Comparison of ENCODE assay signal across 15 cellular contexts in the genomic region with DNA sequence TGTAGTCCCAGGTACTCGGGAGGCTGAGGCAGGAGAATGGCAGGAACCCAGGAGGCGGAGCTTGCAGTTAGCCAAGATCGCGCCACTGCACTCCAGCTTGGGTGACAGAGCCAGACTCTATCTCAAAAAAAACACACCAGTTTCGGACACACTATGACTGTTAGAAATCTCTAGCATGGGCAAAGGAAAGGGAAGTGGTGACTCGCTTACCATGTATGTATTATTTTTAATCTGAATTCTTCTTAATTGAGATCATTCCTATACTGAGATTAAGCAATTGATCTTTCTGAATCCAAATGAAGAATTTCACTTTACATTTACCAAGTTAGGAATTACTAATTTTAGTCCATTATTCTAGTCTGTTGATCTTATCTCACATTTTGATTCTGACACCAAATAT.
DNase-seq lines count a peak whose midpoint lies in the region; ATAC-seq and TF ChIP-seq lines count a peak whose summit lies in the region.
"Had no signal": no experiment of that assay in that cellular context is flagged by ENCODE, and none has a peak within 500 bp of the region (broad histone marks: within the 10 kb centered on the region; RNA-seq: fewer than 3 reads in every experiment).

No MANE protein-coding gene starts in this region.

- H3K27ac ChIP-seq in GM23338 (ENCODE audit: low read depth) = no peak overlapping the region
- H3K27ac ChIP-seq in SJCRH30 = 0 out of 2 replicates have a peak overlapping the region, but pooled peaks have one; percentile 91
- H3K27ac ChIP-seq in dorsolateral prefrontal cortex = no peak overlapping the region
- H3K27ac ChIP-seq in heart right ventricle = no peak overlapping the region
- H3K27ac ChIP-seq in spleen = no peak overlapping the region

- no peak overlapping the region for H3K4me3 Mint-ChIP-seq in GM23338
- H3K4me3 Mint-ChIP-seq: activated B cell treated with CpG ODN at 0.5 μM for 24 hours, immature natural killer cell had no signal

- no peak overlapping the region for H3K27ac Mint-ChIP-seq in GM23338
- H3K27ac Mint-ChIP-seq: activated B cell treated with CpG ODN at 0.5 μM for 24 hours, immature natural killer cell had no signal

- H3K9me3 Mint-ChIP-seq in GM23338 = peaks cover 18% of the 10 kb centered on the region

- DNase-seq in GM23338 (ENCODE audit: low spot score) = no peak
- no peak for DNase-seq in SJCRH30
- peak; percentile 43 for DNase-seq in epithelial cell of proximal tubule (ENCODE audit: low read depth)
- DNase-seq in retinal pigment epithelial cell (ENCODE audit: low read depth) = peak; percentile 41
- DNase-seq in central memory CD4-positive, alpha-beta T cell = no peak
- DNase-seq in dorsolateral prefrontal cortex = no peak
- DNase-seq in heart right ventricle = no peak
- DNase-seq in spleen = no peak
- DNase-seq: activated B cell treated with CpG ODN at 0.5 μM for 24 hours, activated T-cell treated with anti-CD3 and anti-CD28 coated beads for 4 hours, anterior cingulate cortex, DMS153, erythroblast, immature natural killer cell had no signal

- H3K9me2 ChIP-seq in GM23338 (ENCODE audit: insufficient read depth) = peaks cover 6% of the 10 kb centered on the region; the same call in 1 of the 2 replicates

- ATAC-seq in GM23338 = no peak
- no peak for ATAC-seq in heart right ventricle
- ATAC-seq: sciatic nerve had no signal

- intact Hi-C loops in dorsolateral prefrontal cortex (cut with DNase I) = no loop called here
- intact Hi-C loops in heart right ventricle (cut with DNase I) = no loop called here
- intact Hi-C loops in spleen (cut with DNase I; ENCODE audit: low total_unique reads) = no loop called here

- no peaks in the 10 kb centered on the region for H3K79me2 ChIP-seq in GM23338 (replicated peaks; ENCODE audit: insufficient read depth)

- H3K4me2 ChIP-seq in GM23338 = no peak overlapping the region

- H2AFZ ChIP-seq in GM23338 = 0 out of 2 replicates have a peak overlapping the region, but pooled peaks have one; percentile 23

- no peak for TF ChIP-seq POLR2A in spleen (IDR thresholded peaks at IDR 0.05)

- H3K27me3 Mint-ChIP-seq in GM23338 (ENCODE audit: insufficient read depth, low read depth, poor library complexity) = no peaks in the 10 kb centered on the region

- no peaks in the 10 kb centered on the region for H3F3A ChIP-seq in GM23338 (replicated peaks; ENCODE audit: low read depth)

- peaks cover 13% of the 10 kb centered on the region; the same call in 2 of the 3 replicates for H3K36me3 Mint-ChIP-seq in GM23338 (ENCODE audit: low read depth)
- H3K36me3 Mint-ChIP-seq: immature natural killer cell had no signal

- H3K27me3 ChIP-seq in GM23338 (ENCODE audit: insufficient read depth) (no peaks in the 10 kb centered on the region), SJCRH30 (no peaks in the 10 kb centered on the region), dorsolateral prefrontal cortex (no peaks in the 10 kb centered on the region), heart right ventricle (no peaks in the 10 kb centered on the region), spleen (replicated peaks in 1 of 7) (no peaks in the 10 kb centered on the region)

- peaks cover 10% of the 10 kb centered on the region; the same call in 2 of the 3 replicates for H3K4me1 Mint-ChIP-seq in GM23338
- H3K4me1 Mint-ChIP-seq: activated B cell treated with CpG ODN at 0.5 μM for 24 hours, immature natural killer cell had no signal

- WGBS in heart right ventricle, 2 donors = 65 to 73% methylated on average over 6 of the region's 6 CpGs
- 83 to 96% (median 87%) methylated on average over 6 of the region's 6 CpGs for WGBS in spleen, 5 donors

- TF ChIP-seq CTCF in GM23338 (conservative IDR thresholded peaks at IDR 0.05; ENCODE audit: low read depth in 2 of 2) (no peak), epithelial cell of proximal tubule (conservative IDR thresholded peaks at IDR 0.05; ENCODE audit: low read depth, low read length) (no peak), retinal pigment epithelial cell (conservative IDR thresholded peaks at IDR 0.05; ENCODE audit: low read depth, low read length) (no peak), dorsolateral prefrontal cortex (IDR thresholded peaks at IDR 0.05 in 54 of 56, conservative IDR thresholded peaks at IDR 0.05 in 2 of 56; ENCODE audit: low read depth in 1 of 56, partially characterized antibody in 56 of 56) (no peak), heart right ventricle (IDR thresholded peaks at IDR 0.05) (no peak), spleen (IDR thresholded peaks at IDR 0.05 in 8 of 11, conservative IDR thresholded peaks at IDR 0.05 in 3 of 11) (no peak)

- H4K20me1 ChIP-seq in GM23338 (replicated peaks; ENCODE audit: insufficient read depth) = no peaks in the 10 kb centered on the region

- no peaks in the 10 kb centered on the region for H3K36me3 ChIP-seq in GM23338 (ENCODE audit: insufficient read depth)
- H3K36me3 ChIP-seq in SJCRH30 = no peaks in the 10 kb centered on the region
- no peaks in the 10 kb centered on the region for H3K36me3 ChIP-seq in heart right ventricle
- no peaks in the 10 kb centered on the region for H3K36me3 ChIP-seq in spleen

- H3K4me3 ChIP-seq in GM23338 (no peak overlapping the region), SJCRH30 (no peak overlapping the region), epithelial cell of proximal tubule (ENCODE audit: low read depth, low read length) (no peak overlapping the region), retinal pigment epithelial cell (ENCODE audit: low read length) (no peak overlapping the region), dorsolateral prefrontal cortex (no peak overlapping the region), heart right ventricle (no peak overlapping the region), spleen (no peak overlapping the region)

- H3K9me3 ChIP-seq in SJCRH30 (replicated peaks) (0 out of 2 replicates have a peak, but pooled peaks cover 6% of the 10 kb centered on the region), heart right ventricle (peaks cover 0 to 19% (median 7%) of the 10 kb centered on the region in 11 donors), spleen (peaks cover 0 to 36% (median 20%) of the 10 kb centered on the region in 8 donors)

- H3K4me1 ChIP-seq in GM23338 (ENCODE audit: insufficient read depth) (no peaks in the 10 kb centered on the region; the same call in 1 of the 2 replicates), SJCRH30 (peaks cover 19% of the 10 kb centered on the region), heart right ventricle (no peaks in the 10 kb centered on the region), spleen (no peaks in the 10 kb centered on the region)

TF ChIP-seq in GM23338, 12 proteins besides CTCF, POLR2A, EP300 and RAD21:
- TF ChIP-seq NANOG (IDR thresholded peaks at IDR 0.05; ENCODE audit: borderline replicate concordance) (no peak), ZNF114 (CRISPR knock-in tag; IDR thresholded peaks at IDR 0.05) (no peak), STAT1 (IDR thresholded peaks at IDR 0.05; ENCODE audit: unreplicated experiment) (no peak), EZH2phosphoT487 (IDR thresholded peaks at IDR 0.05; ENCODE audit: unreplicated experiment) (no peak), JUNB (IDR thresholded peaks at IDR 0.05; ENCODE audit: unreplicated experiment) (no peak), ZNF331 (CRISPR knock-in tag; IDR thresholded peaks at IDR 0.05; ENCODE audit: low read depth) (no peak), POLR2AphosphoS5 (IDR thresholded peaks at IDR 0.05; ENCODE audit: low read depth) (no peak), EZH2 (IDR thresholded peaks at IDR 0.05; ENCODE audit: low read depth, unreplicated experiment) (no peak)
- TF ChIP-seq, protein P1, sequence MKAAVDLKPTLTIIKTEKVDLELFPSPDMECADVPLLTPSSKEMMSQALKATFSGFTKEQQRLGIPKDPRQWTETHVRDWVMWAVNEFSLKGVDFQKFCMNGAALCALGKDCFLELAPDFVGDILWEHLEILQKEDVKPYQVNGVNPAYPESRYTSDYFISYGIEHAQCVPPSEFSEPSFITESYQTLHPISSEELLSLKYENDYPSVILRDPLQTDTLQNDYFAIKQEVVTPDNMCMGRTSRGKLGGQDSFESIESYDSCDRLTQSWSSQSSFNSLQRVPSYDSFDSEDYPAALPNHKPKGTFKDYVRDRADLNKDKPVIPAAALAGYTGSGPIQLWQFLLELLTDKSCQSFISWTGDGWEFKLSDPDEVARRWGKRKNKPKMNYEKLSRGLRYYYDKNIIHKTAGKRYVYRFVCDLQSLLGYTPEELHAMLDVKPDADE (IDR thresholded peaks at IDR 0.05) = no peak
- TF ChIP-seq, protein P2, sequence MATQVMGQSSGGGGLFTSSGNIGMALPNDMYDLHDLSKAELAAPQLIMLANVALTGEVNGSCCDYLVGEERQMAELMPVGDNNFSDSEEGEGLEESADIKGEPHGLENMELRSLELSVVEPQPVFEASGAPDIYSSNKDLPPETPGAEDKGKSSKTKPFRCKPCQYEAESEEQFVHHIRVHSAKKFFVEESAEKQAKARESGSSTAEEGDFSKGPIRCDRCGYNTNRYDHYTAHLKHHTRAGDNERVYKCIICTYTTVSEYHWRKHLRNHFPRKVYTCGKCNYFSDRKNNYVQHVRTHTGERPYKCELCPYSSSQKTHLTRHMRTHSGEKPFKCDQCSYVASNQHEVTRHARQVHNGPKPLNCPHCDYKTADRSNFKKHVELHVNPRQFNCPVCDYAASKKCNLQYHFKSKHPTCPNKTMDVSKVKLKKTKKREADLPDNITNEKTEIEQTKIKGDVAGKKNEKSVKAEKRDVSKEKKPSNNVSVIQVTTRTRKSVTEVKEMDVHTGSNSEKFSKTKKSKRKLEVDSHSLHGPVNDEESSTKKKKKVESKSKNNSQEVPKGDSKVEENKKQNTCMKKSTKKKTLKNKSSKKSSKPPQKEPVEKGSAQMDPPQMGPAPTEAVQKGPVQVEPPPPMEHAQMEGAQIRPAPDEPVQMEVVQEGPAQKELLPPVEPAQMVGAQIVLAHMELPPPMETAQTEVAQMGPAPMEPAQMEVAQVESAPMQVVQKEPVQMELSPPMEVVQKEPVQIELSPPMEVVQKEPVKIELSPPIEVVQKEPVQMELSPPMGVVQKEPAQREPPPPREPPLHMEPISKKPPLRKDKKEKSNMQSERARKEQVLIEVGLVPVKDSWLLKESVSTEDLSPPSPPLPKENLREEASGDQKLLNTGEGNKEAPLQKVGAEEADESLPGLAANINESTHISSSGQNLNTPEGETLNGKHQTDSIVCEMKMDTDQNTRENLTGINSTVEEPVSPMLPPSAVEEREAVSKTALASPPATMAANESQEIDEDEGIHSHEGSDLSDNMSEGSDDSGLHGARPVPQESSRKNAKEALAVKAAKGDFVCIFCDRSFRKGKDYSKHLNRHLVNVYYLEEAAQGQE (IDR thresholded peaks at IDR 0.05; ENCODE audit: unreplicated experiment) = no peak

Comparison
In these comparisons a context has a peak if more than half of its experiments do, and no peak if none do; other contexts are left out.
1. DNase-seq: peak in epithelial cell of proximal tubule (single experiment) and retinal pigment epithelial cell (single experiment); none in GM23338 (single experiment), SJCRH30 (0 of 2), central memory CD4-positive, alpha-beta T cell (single experiment), dorsolateral prefrontal cortex (0 of 10), heart right ventricle (0 of 2) and spleen (single experiment).